Comparison of ENCODE assay signal across 1 cellular context in the genomic region with DNA sequence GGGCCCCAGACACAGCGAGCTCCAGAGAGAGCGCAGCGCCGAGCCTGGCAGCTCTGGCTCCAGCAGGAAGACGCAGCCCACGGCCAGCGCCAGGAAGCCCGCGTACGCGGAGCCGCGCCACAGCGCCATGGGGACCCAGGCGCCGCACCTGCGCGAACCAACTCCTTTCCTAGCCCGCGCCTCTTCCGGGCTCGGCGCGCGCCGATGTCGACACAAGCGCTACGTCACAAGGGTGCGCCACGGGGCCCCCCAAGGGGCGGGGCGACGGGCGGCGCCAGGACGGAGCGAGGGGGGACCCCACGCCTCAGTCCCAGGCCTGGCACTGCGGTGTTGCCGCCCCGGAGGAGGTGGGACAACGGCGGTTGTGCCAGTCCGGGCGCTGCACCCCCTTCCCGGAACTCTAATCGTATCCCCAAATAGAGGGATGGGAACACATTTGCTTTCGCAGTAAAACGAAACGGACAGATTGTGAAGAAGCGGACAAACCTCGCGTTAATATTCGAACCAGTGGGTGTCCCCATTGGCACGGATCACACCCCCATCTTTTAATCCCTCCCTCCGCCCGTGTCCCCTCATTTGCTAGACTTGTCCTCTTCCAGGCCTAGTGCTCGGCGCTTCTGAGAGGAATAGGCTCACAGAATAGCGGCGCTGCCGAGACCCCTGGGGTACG.
TF ChIP-seq lines count a peak whose summit lies in the region.

A gene (minus strand): TSS at position 196 of the 670 bp plus-strand sequence. CDS start 67 bp downstream, at position 129.

TF ChIP-seq in HepG2, 621 proteins besides CTCF, POLR2A, EP300 and RAD21 (continued from another document and continues in another):
- TF ChIP-seq, protein P1, sequence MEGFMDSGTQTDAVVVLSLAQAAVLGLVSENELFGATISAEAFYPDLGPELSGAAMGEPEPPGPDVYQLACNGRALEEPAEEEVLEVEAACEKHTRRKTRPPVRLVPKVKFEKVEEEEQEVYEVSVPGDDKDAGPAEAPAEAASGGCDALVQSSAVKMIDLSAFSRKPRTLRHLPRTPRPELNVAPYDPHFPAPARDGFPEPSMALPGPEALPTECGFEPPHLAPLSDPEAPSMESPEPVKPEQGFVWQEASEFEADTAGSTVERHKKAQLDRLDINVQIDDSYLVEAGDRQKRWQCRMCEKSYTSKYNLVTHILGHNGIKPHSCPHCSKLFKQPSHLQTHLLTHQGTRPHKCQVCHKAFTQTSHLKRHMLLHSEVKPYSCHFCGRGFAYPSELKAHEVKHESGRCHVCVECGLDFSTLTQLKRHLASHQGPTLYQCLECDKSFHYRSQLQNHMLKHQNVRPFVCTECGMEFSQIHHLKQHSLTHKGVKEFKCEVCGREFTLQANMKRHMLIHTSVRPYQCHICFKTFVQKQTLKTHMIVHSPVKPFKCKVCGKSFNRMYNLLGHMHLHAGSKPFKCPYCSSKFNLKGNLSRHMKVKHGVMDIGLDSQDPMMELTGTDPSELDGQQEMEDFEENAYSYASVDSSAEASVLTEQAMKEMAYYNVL (CRISPR knock-in tag; IDR thresholded peaks at IDR 0.05; ENCODE audit: borderline replicate concordance) = peak; percentile 79
- TF ChIP-seq, protein P2, sequence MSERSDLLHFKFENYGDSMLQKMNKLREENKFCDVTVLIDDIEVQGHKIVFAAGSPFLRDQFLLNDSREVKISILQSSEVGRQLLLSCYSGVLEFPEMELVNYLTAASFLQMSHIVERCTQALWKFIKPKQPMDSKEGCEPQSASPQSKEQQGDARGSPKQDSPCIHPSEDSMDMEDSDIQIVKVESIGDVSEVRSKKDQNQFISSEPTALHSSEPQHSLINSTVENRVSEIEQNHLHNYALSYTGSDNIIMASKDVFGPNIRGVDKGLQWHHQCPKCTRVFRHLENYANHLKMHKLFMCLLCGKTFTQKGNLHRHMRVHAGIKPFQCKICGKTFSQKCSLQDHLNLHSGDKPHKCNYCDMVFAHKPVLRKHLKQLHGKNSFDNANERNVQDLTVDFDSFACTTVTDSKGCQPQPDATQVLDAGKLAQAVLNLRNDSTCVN (CRISPR knock-in tag; IDR thresholded peaks at IDR 0.05; ENCODE audit: borderline replicate concordance) = no peak; the same call in 1 of the 2 replicates
- TF ChIP-seq PHF21A (CRISPR knock-in tag; IDR thresholded peaks at IDR 0.05) (peak; percentile 26; the same call in 1 of the 2 replicates), MTF2 (CRISPR knock-in tag; IDR thresholded peaks at IDR 0.05; ENCODE audit: borderline replicate concordance) (peak; percentile 68; the same call in 1 of the 2 replicates), SAP130 (CRISPR knock-in tag; IDR thresholded peaks at IDR 0.05; ENCODE audit: low read depth) (peak; percentile 99), ATAD3A (CRISPR knock-in tag; IDR thresholded peaks at IDR 0.05) (0 out of 2 replicates have a peak, but pooled peaks have one; percentile 70), GATA4 (IDR thresholded peaks at IDR 0.05; ENCODE audit: borderline replicate concordance, low read depth) (no peak), ZNF589 (CRISPR knock-in tag; conservative IDR thresholded peaks at IDR 0.05) (no peak; the same call in 1 of the 2 replicates), CEBPG (CRISPR knock-in tag; IDR thresholded peaks at IDR 0.05) (peak; percentile 59), ZNF263 (CRISPR knock-in tag; IDR thresholded peaks at IDR 0.05) (peak; percentile 14; the same call in 1 of the 2 replicates), MTA3 (CRISPR knock-in tag; IDR thresholded peaks at IDR 0.05) (no peak), KLF13 (CRISPR knock-in tag; IDR thresholded peaks at IDR 0.05) (no peak), ZMAT3 (CRISPR knock-in tag; conservative IDR thresholded peaks at IDR 0.05) (peak; percentile 95), HNRNPK (IDR thresholded peaks at IDR 0.05; ENCODE audit: low read depth, low read length, poor library complexity, severe bottlenecking) (no peak), ZNF772 (CRISPR knock-in tag; IDR thresholded peaks at IDR 0.05) (peak; percentile 60; the same call in 1 of the 2 replicates), THYN1 (CRISPR knock-in tag; IDR thresholded peaks at IDR 0.05; ENCODE audit: borderline replicate concordance, low read depth) (no peak), ZSCAN22 (CRISPR knock-in tag; IDR thresholded peaks at IDR 0.05) (no peak), ZNF441 (CRISPR knock-in tag; IDR thresholded peaks at IDR 0.05; ENCODE audit: borderline replicate concordance) (peak; percentile 58), ZNF329 (CRISPR knock-in tag; IDR thresholded peaks at IDR 0.05; ENCODE audit: low read depth) (no peak), ZFX (CRISPR knock-in tag; IDR thresholded peaks at IDR 0.05; ENCODE audit: low read depth) (peak; percentile 93)
- TF ChIP-seq, protein P3, sequence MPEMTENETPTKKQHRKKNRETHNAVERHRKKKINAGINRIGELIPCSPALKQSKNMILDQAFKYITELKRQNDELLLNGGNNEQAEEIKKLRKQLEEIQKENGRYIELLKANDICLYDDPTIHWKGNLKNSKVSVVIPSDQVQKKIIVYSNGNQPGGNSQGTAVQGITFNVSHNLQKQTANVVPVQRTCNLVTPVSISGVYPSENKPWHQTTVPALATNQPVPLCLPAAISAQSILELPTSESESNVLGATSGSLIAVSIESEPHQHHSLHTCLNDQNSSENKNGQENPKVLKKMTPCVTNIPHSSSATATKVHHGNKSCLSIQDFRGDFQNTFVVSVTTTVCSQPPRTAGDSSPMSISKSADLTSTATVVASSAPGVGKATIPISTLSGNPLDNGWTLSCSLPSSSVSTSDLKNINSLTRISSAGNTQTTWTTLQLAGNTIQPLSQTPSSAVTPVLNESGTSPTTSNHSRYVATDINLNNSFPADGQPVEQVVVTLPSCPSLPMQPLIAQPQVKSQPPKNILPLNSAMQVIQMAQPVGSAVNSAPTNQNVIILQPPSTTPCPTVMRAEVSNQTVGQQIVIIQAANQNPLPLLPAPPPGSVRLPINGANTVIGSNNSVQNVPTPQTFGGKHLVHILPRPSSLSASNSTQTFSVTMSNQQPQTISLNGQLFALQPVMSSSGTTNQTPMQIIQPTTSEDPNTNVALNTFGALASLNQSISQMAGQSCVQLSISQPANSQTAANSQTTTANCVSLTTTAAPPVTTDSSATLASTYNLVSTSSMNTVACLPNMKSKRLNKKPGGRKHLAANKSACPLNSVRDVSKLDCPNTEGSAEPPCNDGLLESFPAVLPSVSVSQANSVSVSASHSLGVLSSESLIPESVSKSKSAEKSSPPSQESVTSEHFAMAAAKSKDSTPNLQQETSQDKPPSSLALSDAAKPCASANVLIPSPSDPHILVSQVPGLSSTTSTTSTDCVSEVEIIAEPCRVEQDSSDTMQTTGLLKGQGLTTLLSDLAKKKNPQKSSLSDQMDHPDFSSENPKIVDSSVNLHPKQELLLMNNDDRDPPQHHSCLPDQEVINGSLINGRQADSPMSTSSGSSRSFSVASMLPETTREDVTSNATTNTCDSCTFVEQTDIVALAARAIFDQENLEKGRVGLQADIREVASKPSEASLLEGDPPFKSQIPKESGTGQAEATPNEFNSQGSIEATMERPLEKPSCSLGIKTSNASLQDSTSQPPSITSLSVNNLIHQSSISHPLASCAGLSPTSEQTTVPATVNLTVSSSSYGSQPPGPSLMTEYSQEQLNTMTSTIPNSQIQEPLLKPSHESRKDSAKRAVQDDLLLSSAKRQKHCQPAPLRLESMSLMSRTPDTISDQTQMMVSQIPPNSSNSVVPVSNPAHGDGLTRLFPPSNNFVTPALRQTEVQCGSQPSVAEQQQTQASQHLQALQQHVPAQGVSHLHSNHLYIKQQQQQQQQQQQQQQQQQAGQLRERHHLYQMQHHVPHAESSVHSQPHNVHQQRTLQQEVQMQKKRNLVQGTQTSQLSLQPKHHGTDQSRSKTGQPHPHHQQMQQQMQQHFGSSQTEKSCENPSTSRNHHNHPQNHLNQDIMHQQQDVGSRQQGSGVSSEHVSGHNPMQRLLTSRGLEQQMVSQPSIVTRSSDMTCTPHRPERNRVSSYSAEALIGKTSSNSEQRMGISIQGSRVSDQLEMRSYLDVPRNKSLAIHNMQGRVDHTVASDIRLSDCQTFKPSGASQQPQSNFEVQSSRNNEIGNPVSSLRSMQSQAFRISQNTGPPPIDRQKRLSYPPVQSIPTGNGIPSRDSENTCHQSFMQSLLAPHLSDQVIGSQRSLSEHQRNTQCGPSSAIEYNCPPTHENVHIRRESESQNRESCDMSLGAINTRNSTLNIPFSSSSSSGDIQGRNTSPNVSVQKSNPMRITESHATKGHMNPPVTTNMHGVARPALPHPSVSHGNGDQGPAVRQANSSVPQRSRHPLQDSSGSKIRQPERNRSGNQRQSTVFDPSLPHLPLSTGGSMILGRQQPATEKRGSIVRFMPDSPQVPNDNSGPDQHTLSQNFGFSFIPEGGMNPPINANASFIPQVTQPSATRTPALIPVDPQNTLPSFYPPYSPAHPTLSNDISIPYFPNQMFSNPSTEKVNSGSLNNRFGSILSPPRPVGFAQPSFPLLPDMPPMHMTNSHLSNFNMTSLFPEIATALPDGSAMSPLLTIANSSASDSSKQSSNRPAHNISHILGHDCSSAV (CRISPR knock-in tag; IDR thresholded peaks at IDR 0.05; ENCODE audit: borderline replicate concordance) = peak; percentile 84; the same call in 1 of the 2 replicates
- TF ChIP-seq, protein P4, sequence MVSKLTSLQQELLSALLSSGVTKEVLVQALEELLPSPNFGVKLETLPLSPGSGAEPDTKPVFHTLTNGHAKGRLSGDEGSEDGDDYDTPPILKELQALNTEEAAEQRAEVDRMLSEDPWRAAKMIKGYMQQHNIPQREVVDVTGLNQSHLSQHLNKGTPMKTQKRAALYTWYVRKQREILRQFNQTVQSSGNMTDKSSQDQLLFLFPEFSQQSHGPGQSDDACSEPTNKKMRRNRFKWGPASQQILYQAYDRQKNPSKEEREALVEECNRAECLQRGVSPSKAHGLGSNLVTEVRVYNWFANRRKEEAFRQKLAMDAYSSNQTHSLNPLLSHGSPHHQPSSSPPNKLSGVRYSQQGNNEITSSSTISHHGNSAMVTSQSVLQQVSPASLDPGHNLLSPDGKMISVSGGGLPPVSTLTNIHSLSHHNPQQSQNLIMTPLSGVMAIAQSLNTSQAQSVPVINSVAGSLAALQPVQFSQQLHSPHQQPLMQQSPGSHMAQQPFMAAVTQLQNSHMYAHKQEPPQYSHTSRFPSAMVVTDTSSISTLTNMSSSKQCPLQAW (CRISPR knock-in tag; IDR thresholded peaks at IDR 0.05) = peak; percentile 68
- TF ChIP-seq, protein P5, sequence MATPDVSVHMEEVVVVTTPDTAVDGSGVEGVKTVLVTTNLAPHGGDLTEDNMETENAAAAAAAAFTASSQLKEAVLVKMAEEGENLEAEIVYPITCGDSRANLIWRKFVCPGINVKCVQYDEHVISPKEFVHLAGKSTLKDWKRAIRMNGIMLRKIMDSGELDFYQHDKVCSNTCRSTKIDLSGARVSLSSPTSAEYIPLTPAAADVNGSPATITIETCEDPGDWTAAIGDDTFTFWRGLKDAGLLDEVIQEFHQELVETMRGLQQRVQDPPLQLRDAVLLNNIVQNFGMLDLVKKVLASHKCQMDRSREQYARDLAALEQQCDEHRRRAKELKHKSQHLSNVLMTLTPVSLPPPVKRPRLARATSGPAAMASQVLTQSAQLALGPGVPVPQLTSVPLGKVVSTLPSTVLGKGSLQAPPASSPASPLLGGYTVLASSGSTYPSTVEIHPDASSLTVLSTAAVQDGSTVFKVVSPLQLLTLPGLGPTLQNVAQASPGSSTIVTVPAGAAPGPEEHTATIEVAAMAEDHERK (CRISPR knock-in tag; IDR thresholded peaks at IDR 0.05; ENCODE audit: low read depth) = 0 out of 2 replicates have a peak, but pooled peaks have one; percentile 41
- TF ChIP-seq, protein P6, sequence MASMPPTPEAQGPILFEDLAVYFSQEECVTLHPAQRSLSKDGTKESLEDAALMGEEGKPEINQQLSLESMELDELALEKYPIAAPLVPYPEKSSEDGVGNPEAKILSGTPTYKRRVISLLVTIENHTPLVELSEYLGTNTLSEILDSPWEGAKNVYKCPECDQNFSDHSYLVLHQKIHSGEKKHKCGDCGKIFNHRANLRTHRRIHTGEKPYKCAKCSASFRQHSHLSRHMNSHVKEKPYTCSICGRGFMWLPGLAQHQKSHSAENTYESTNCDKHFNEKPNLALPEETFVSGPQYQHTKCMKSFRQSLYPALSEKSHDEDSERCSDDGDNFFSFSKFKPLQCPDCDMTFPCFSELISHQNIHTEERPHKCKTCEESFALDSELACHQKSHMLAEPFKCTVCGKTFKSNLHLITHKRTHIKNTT (CRISPR knock-in tag; IDR thresholded peaks at IDR 0.05) = no peak
- TF ChIP-seq, protein P7, sequence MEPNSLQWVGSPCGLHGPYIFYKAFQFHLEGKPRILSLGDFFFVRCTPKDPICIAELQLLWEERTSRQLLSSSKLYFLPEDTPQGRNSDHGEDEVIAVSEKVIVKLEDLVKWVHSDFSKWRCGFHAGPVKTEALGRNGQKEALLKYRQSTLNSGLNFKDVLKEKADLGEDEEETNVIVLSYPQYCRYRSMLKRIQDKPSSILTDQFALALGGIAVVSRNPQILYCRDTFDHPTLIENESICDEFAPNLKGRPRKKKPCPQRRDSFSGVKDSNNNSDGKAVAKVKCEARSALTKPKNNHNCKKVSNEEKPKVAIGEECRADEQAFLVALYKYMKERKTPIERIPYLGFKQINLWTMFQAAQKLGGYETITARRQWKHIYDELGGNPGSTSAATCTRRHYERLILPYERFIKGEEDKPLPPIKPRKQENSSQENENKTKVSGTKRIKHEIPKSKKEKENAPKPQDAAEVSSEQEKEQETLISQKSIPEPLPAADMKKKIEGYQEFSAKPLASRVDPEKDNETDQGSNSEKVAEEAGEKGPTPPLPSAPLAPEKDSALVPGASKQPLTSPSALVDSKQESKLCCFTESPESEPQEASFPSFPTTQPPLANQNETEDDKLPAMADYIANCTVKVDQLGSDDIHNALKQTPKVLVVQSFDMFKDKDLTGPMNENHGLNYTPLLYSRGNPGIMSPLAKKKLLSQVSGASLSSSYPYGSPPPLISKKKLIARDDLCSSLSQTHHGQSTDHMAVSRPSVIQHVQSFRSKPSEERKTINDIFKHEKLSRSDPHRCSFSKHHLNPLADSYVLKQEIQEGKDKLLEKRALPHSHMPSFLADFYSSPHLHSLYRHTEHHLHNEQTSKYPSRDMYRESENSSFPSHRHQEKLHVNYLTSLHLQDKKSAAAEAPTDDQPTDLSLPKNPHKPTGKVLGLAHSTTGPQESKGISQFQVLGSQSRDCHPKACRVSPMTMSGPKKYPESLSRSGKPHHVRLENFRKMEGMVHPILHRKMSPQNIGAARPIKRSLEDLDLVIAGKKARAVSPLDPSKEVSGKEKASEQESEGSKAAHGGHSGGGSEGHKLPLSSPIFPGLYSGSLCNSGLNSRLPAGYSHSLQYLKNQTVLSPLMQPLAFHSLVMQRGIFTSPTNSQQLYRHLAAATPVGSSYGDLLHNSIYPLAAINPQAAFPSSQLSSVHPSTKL (CRISPR knock-in tag; IDR thresholded peaks at IDR 0.05) = peak; percentile 74
- TF ChIP-seq, protein P8, sequence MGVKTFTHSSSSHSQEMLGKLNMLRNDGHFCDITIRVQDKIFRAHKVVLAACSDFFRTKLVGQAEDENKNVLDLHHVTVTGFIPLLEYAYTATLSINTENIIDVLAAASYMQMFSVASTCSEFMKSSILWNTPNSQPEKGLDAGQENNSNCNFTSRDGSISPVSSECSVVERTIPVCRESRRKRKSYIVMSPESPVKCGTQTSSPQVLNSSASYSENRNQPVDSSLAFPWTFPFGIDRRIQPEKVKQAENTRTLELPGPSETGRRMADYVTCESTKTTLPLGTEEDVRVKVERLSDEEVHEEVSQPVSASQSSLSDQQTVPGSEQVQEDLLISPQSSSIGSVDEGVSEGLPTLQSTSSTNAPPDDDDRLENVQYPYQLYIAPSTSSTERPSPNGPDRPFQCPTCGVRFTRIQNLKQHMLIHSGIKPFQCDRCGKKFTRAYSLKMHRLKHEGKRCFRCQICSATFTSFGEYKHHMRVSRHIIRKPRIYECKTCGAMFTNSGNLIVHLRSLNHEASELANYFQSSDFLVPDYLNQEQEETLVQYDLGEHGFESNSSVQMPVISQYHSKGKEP (CRISPR knock-in tag; IDR thresholded peaks at IDR 0.05) = peak; percentile 68; the same call in 1 of the 2 replicates
- TF ChIP-seq, protein P9, sequence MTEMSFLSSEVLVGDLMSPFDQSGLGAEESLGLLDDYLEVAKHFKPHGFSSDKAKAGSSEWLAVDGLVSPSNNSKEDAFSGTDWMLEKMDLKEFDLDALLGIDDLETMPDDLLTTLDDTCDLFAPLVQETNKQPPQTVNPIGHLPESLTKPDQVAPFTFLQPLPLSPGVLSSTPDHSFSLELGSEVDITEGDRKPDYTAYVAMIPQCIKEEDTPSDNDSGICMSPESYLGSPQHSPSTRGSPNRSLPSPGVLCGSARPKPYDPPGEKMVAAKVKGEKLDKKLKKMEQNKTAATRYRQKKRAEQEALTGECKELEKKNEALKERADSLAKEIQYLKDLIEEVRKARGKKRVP (CRISPR knock-in tag; IDR thresholded peaks at IDR 0.05) = peak in 1 of 2 experiments; percentile 74; a peak in 2 of 4 replicates
